8 cellular contexts compared by ENCODE assay signal in the genomic region with DNA sequence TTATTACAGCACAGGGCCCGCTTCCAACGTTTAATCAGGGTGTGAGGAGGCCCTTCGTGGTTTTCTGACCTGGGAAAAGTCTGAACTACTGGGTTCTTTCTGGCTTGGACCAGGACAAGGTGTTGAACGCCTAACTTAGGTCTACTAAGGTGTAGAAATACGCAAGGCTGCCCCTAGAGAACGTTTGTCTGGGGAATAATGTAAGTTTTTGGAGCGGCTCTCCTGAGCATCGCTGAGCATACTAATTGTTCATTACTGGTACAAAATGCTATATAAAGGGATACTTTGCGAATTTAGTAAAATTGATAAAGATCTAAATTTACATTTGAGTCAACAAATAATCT. TPM values are rescaled to one million over a fixed set of nuclear protein-coding genes. Genes with fewer than 3 reads are reported as not detected.
DNase-seq lines count a peak whose midpoint lies in the region; ATAC-seq and TF ChIP-seq lines count a peak whose summit lies in the region.

No MANE protein-coding gene starts in this region.

- H3K27ac ChIP-seq in RWPE2 (ENCODE audit: poor library complexity, severe bottlenecking) (peak overlapping the region; percentile 97), right cardiac atrium (ENCODE audit: low read length) (peak overlapping the region; percentile 86), substantia nigra (ENCODE audit: low read depth, low read length, poor library complexity, severe bottlenecking) (peak overlapping the region; percentile 53)

- no peaks in the 10 kb centered on the region for H3K9me3 ChIP-seq in RWPE2 (ENCODE audit: severe bottlenecking)
- no peaks in the 10 kb centered on the region for H3K9me3 ChIP-seq in right cardiac atrium (ENCODE audit: control insufficient read depth, low read length)

- intact Hi-C loops in right cardiac atrium (cut with DNase I) = loop anchor here in 2 of 4 donors (10.0 kb wide), 2 partner anchors 160 to 200 kb away; partner anchors contain the start of gene HYCC1 (in 1 of the 2)

- H3K36me3 Mint-ChIP-seq in activated T-cell treated with anti-CD3 and anti-CD28 coated beads, Interleukin-2, amount 50 U/mL, for 24 hours (ENCODE audit: low read depth) = peaks cover 59% of the 10 kb centered on the region

- DNase-seq in activated T-cell treated with anti-CD3 and anti-CD28 coated beads, Interleukin-2, amount 50 U/mL, for 24 hours = no peak
- DNase-seq in activated T-cell treated with anti-CD3 and anti-CD28 coated beads, Interleukin-2, amount 50 U/mL, for 1 hour = no peak
- DNase-seq in RWPE2 (ENCODE audit: low spot score) = no peak
- DNase-seq in right cardiac atrium = no peak
- DNase-seq in substantia nigra (lab: John Stamatoyannopoulos, UW) = no peak
- no peak for DNase-seq in medulla oblongata (ENCODE audit: extremely low spot score)
- no peak for DNase-seq in activated CD4-positive, CD25-positive, alpha-beta regulatory T cell treated with anti-CD3 and anti-CD28 coated beads, Interleukin-2, amount 50 U/mL, for 72 hours

- H3K27me3 ChIP-seq in RWPE2 (ENCODE audit: insufficient read depth, poor library complexity, severe bottlenecking) = no peaks in the 10 kb centered on the region
- H3K27me3 ChIP-seq in right cardiac atrium (ENCODE audit: control insufficient read depth, insufficient read depth) = no peaks in the 10 kb centered on the region

- peaks cover 42% of the 10 kb centered on the region for H3K4me1 ChIP-seq in RWPE2 (ENCODE audit: insufficient read depth, poor library complexity, severe bottlenecking)
- no peaks in the 10 kb centered on the region for H3K4me1 ChIP-seq in right cardiac atrium (ENCODE audit: control insufficient read depth, insufficient read depth, low read length)

- 39% methylated on average over 9 of the region's 9 CpGs for WGBS in right cardiac atrium

- no peak for TF ChIP-seq CTCF in RWPE2 (IDR thresholded peaks at IDR 0.05; ENCODE audit: poor library complexity, severe bottlenecking)

- peak overlapping the region; percentile 62 for H3K4me3 ChIP-seq in RWPE2 (ENCODE audit: severe bottlenecking)
- H3K4me3 ChIP-seq in right cardiac atrium (ENCODE audit: low read length) = peak overlapping the region; percentile 55

- H3K27ac Mint-ChIP-seq in activated T-cell treated with anti-CD3 and anti-CD28 coated beads, Interleukin-2, amount 50 U/mL, for 24 hours = peak overlapping the region; percentile 97

- peaks cover 44% of the 10 kb centered on the region for H3K4me1 Mint-ChIP-seq in activated T-cell treated with anti-CD3 and anti-CD28 coated beads, Interleukin-2, amount 50 U/mL, for 24 hours (ENCODE audit: low read depth)

- no peaks in the 10 kb centered on the region for H3K27me3 Mint-ChIP-seq in activated T-cell treated with anti-CD3 and anti-CD28 coated beads, Interleukin-2, amount 50 U/mL, for 24 hours

- H3K9me3 Mint-ChIP-seq in activated T-cell treated with anti-CD3 and anti-CD28 coated beads, Interleukin-2, amount 50 U/mL, for 24 hours = no peaks in the 10 kb centered on the region

- H3K36me3 ChIP-seq in RWPE2 (ENCODE audit: low read depth) = peaks cover 49% of the 10 kb centered on the region

- H3K4me3 Mint-ChIP-seq in activated T-cell treated with anti-CD3 and anti-CD28 coated beads, Interleukin-2, amount 50 U/mL, for 24 hours = peak overlapping the region; percentile 96

- no peak for ATAC-seq in RWPE2 (ENCODE audit: low read depth)
- no peak for ATAC-seq in right cardiac atrium
- ATAC-seq in HG03442 (IDR thresholded peaks at IDR 0.05; ENCODE audit: unreplicated experiment) = no peak

RNA-seq across cellular contexts. Expression of gene TOMM7, which starts 32.4 kb away (rescaled TPM):
- 100 to 1,000 TPM; 447 to 559 (median 471) TPM for total RNA-seq in right cardiac atrium
- 365 TPM for polyA plus RNA-seq in right cardiac atrium
